Comparison of ENCODE assay signal across 15 cellular contexts in genomic region chr16:28167221-28167620, GRCh38. TPM values are rescaled to one million over a fixed set of nuclear protein-coding genes. Genes with fewer than 3 reads are reported as not detected.
A peak's percentile ranks its signal among the peaks of the same experiment; 100 is the strongest.
DNase-seq lines count a peak whose midpoint lies in the region; ATAC-seq and TF ChIP-seq lines count a peak whose summit lies in the region.
"Had no signal": no experiment of that assay in that cellular context is flagged by ENCODE, and none has a peak within 500 bp of the region (broad histone marks: within the 10 kb centered on the region; RNA-seq: fewer than 3 reads in every experiment).

No MANE protein-coding gene starts in this region.

- ATAC-seq in CD4-positive, CD25-positive, alpha-beta regulatory T cell (ENCODE audit: low read depth in 2 of 2), result no peak
- ATAC-seq in GM23338 (no peak), SK-N-SH treated with all-trans-retinoic acid at 6 μM for 48 hours (no peak), GM18861 (IDR thresholded peaks at IDR 0.05; ENCODE audit: unreplicated experiment) (no peak), GM21526 (IDR thresholded peaks at IDR 0.05; ENCODE audit: low FRiP score, unreplicated experiment) (no peak)
- no peak for ATAC-seq in activated T-helper 17 cell treated with anti-CD3 and anti-CD28 coated beads, Interleukin-2, amount 50 U/mL, for 72 hours (replicated peaks)

- peaks cover 55% of the 10 kb centered on the region for H3K4me1 ChIP-seq in CD4-positive, CD25-positive, alpha-beta regulatory T cell (ENCODE audit: control insufficient read depth, insufficient read depth, low read length, poor library complexity, severe bottlenecking)
- H3K4me1 ChIP-seq in GM23338 (ENCODE audit: insufficient read depth) (no peaks in the 10 kb centered on the region), mesendoderm (ENCODE audit: control insufficient read depth, low read depth, low read length) (no peaks in the 10 kb centered on the region)
- H3K4me1 ChIP-seq: colonic mucosa had no signal

- H3K56ac ChIP-seq in mesendoderm (ENCODE audit: low read length), result no peak overlapping the region

- H3K79me1 ChIP-seq in mesendoderm (ENCODE audit: low read length), result peaks cover 5% of the 10 kb centered on the region

- H2BK5ac ChIP-seq in mesendoderm (ENCODE audit: low read length), result no peak overlapping the region

- no peak for DNase-seq in CD4-positive, CD25-positive, alpha-beta regulatory T cell
- DNase-seq in GM23338 (ENCODE audit: low spot score) (no peak), mesendoderm (peak; percentile 39), NCI-H1105 treated with DMSO at 0.1 percent for 48 hours (lab: John Stamatoyannopoulos, UW) (no peak)
- DNase-seq: amygdala, colonic mucosa, MG63, NCI-H748 treated with DMSO at 0.1 percent for 48 hours, T-helper 9 cell had no signal

- no peaks in the 10 kb centered on the region for H3F3A ChIP-seq in GM23338 (replicated peaks; ENCODE audit: low read depth)

- no peak overlapping the region for H2AFZ ChIP-seq in GM23338

- no peak overlapping the region for H4K5ac ChIP-seq in mesendoderm (ENCODE audit: low read length)

- H3K18ac ChIP-seq in mesendoderm (ENCODE audit: low read length), result no peak overlapping the region

- peaks cover 60% of the 10 kb centered on the region for H3K36me3 ChIP-seq in CD4-positive, CD25-positive, alpha-beta regulatory T cell (ENCODE audit: control insufficient read depth, insufficient read depth, low read length)
- H3K36me3 ChIP-seq in GM23338 (ENCODE audit: insufficient read depth) (peaks cover 32% of the 10 kb centered on the region), mesendoderm (ENCODE audit: control insufficient read depth, insufficient read depth, low read length) (peaks cover 12% of the 10 kb centered on the region)

- no peak overlapping the region for H4K8ac ChIP-seq in mesendoderm (ENCODE audit: low read depth, low read length)

- H3K4me1 Mint-ChIP-seq in CD4-positive, CD25-positive, alpha-beta regulatory T cell, result peaks cover 37 to 94% (median 59%) of the 10 kb centered on the region in 4 donors
- H3K4me1 Mint-ChIP-seq in GM23338, result peaks cover 14% of the 10 kb centered on the region; the same call in 2 of the 3 replicates
- H3K4me1 Mint-ChIP-seq in activated T-helper 17 cell treated with anti-CD3 and anti-CD28 coated beads, Interleukin-2, amount 50 U/mL, for 72 hours, result peaks cover 41% of the 10 kb centered on the region

- H3K4me3 Mint-ChIP-seq in CD4-positive, CD25-positive, alpha-beta regulatory T cell, result peak overlapping the region; percentile 7 to 61 (median 46)
- no peak overlapping the region for H3K4me3 Mint-ChIP-seq in GM23338
- peak overlapping the region; percentile 31 for H3K4me3 Mint-ChIP-seq in activated T-helper 17 cell treated with anti-CD3 and anti-CD28 coated beads, Interleukin-2, amount 50 U/mL, for 72 hours

- H3K27me3 ChIP-seq in CD4-positive, CD25-positive, alpha-beta regulatory T cell (ENCODE audit: control insufficient read depth, insufficient read depth, low read length), result no peaks in the 10 kb centered on the region
- H3K27me3 ChIP-seq in GM23338 (ENCODE audit: insufficient read depth), result no peaks in the 10 kb centered on the region
- no peaks in the 10 kb centered on the region for H3K27me3 ChIP-seq in mesendoderm (ENCODE audit: insufficient read depth, low read length, poor library complexity)
- H3K27me3 ChIP-seq: colonic mucosa, esophagus muscularis mucosa, MG63, tibial nerve had no signal

- no peak overlapping the region for H3K23ac ChIP-seq in mesendoderm (ENCODE audit: low read length)

- H3K79me2 ChIP-seq in GM23338 (replicated peaks; ENCODE audit: insufficient read depth), result peaks cover 30% of the 10 kb centered on the region
- H3K79me2 ChIP-seq in mesendoderm (ENCODE audit: control insufficient read depth, insufficient read depth, low read length), result peaks cover 5% of the 10 kb centered on the region

- no peak for TF ChIP-seq CTCF in GM23338 (conservative IDR thresholded peaks at IDR 0.05; ENCODE audit: low read depth in 2 of 2)

- no CpG with 5 or more reads among the region's 7 CpGs for WGBS in mesendoderm (ENCODE audit: extremely low coverage, insufficient coverage, low lambda C conversion rate)

- H3K27ac Mint-ChIP-seq in CD4-positive, CD25-positive, alpha-beta regulatory T cell, result peak overlapping the region; percentile 79 to 94 (median 93)
- H3K27ac Mint-ChIP-seq in GM23338, result peak overlapping the region; percentile 3; the same call in 1 of the 2 replicates
- H3K27ac Mint-ChIP-seq in activated T-helper 17 cell treated with anti-CD3 and anti-CD28 coated beads, Interleukin-2, amount 50 U/mL, for 72 hours, result peak overlapping the region; percentile 29

- H3K27ac ChIP-seq in CD4-positive, CD25-positive, alpha-beta regulatory T cell (ENCODE audit: insufficient read depth, low read length, poor library complexity, severe bottlenecking), result no peak overlapping the region
- H3K27ac ChIP-seq in GM23338 (ENCODE audit: low read depth) (no peak overlapping the region), mesendoderm (ENCODE audit: low read depth, low read length) (no peak overlapping the region)
- H3K27ac ChIP-seq: colonic mucosa, esophagus muscularis mucosa, tibial nerve had no signal

- H4K20me1 ChIP-seq in GM23338 (replicated peaks; ENCODE audit: insufficient read depth), result peaks cover 16% of the 10 kb centered on the region; the same call in 1 of the 2 replicates

- no peaks in the 10 kb centered on the region for H3K9me3 Mint-ChIP-seq in CD4-positive, CD25-positive, alpha-beta regulatory T cell
- H3K9me3 Mint-ChIP-seq in GM23338, result no peaks in the 10 kb centered on the region; the same call in 2 of the 3 replicates
- no peaks in the 10 kb centered on the region for H3K9me3 Mint-ChIP-seq in activated T-helper 17 cell treated with anti-CD3 and anti-CD28 coated beads, Interleukin-2, amount 50 U/mL, for 72 hours

- H2BK15ac ChIP-seq in mesendoderm (replicated peaks; ENCODE audit: low read depth), result no peak overlapping the region

- H2BK120ac ChIP-seq in mesendoderm (ENCODE audit: low read depth, low read length), result no peak overlapping the region

- no peak overlapping the region for H3K4ac ChIP-seq in mesendoderm (ENCODE audit: low read depth, low read length)

- no peak overlapping the region for H3K4me3 ChIP-seq in CD4-positive, CD25-positive, alpha-beta regulatory T cell (ENCODE audit: low read depth, low read length)
- no peak overlapping the region for H3K4me3 ChIP-seq in GM23338
- H3K4me3 ChIP-seq in mesendoderm (ENCODE audit: low read length), result no peak overlapping the region
- H3K4me3 ChIP-seq: colonic mucosa, esophagus muscularis mucosa, MG63, tibial nerve had no signal

- H3K9me3 ChIP-seq in CD4-positive, CD25-positive, alpha-beta regulatory T cell (ENCODE audit: control insufficient read depth in 2 of 2, low read length in 2 of 2), result no peaks in the 10 kb centered on the region
- H3K9me3 ChIP-seq: colonic mucosa, esophagus muscularis mucosa, MG63, tibial nerve had no signal

- no peaks in the 10 kb centered on the region for H3K9me2 ChIP-seq in GM23338 (ENCODE audit: insufficient read depth)

- H3K9ac ChIP-seq in mesendoderm (ENCODE audit: low read length), result no peak overlapping the region

- no peak overlapping the region for H3K4me2 ChIP-seq in GM23338
- no peak overlapping the region for H3K4me2 ChIP-seq in mesendoderm (ENCODE audit: low read length)

- peaks cover 47% of the 10 kb centered on the region for H3K36me3 Mint-ChIP-seq in CD4-positive, CD25-positive, alpha-beta regulatory T cell
- peaks cover 44% of the 10 kb centered on the region for H3K36me3 Mint-ChIP-seq in GM23338 (ENCODE audit: low read depth)
- H3K36me3 Mint-ChIP-seq in activated T-helper 17 cell treated with anti-CD3 and anti-CD28 coated beads, Interleukin-2, amount 50 U/mL, for 72 hours (ENCODE audit: low read depth), result peaks cover 96% of the 10 kb centered on the region

- H3K27me3 Mint-ChIP-seq in CD4-positive, CD25-positive, alpha-beta regulatory T cell, result no peaks in the 10 kb centered on the region
- peaks cover 2% of the 10 kb centered on the region for H3K27me3 Mint-ChIP-seq in GM23338 (ENCODE audit: insufficient read depth, low read depth, poor library complexity)
- no peaks in the 10 kb centered on the region for H3K27me3 Mint-ChIP-seq in activated T-helper 17 cell treated with anti-CD3 and anti-CD28 coated beads, Interleukin-2, amount 50 U/mL, for 72 hours

- no peak overlapping the region for H2AK5ac ChIP-seq in mesendoderm (ENCODE audit: low read length)

TF ChIP-seq in GM23338, 12 proteins besides CTCF, POLR2A, EP300 and RAD21 (continues in another document):
- TF ChIP-seq ZNF331 (CRISPR knock-in tag; IDR thresholded peaks at IDR 0.05; ENCODE audit: low read depth) (no peak), POLR2AphosphoS5 (IDR thresholded peaks at IDR 0.05; ENCODE audit: low read depth) (no peak)

TF ChIP-seq in SK-N-SH treated with all-trans-retinoic acid at 6 μM for 48 hours, 23 proteins besides CTCF, POLR2A, EP300 and RAD21:
- TF ChIP-seq RARB (CRISPR knock-in tag; IDR thresholded peaks at IDR 0.05) (no peak), ZFP3 (CRISPR knock-in tag; IDR thresholded peaks at IDR 0.05) (no peak), ESRRG (CRISPR knock-in tag; IDR thresholded peaks at IDR 0.05) (no peak), ZC3H10 (CRISPR knock-in tag; IDR thresholded peaks at IDR 0.05) (no peak), ARNTL (CRISPR knock-in tag; IDR thresholded peaks at IDR 0.05; ENCODE audit: borderline replicate concordance, low read depth) (no peak)

RNA-seq across cellular contexts. Expression of gene XPO6, which starts 44.5 kb away (rescaled TPM):
- 302 TPM for total RNA-seq in CD4-positive, CD25-positive, alpha-beta regulatory T cell
- polyA plus RNA-seq in CD4-positive, CD25-positive, alpha-beta regulatory T cell, result 10 to 100 TPM; 60.4 to 79.6 (median 64.2) TPM
- total RNA-seq in GM23338 (2014; rRNA removed; shearing (Covaris generic)), result 116 and 178 TPM in 2 replicates
- 83.9 and 89.8 TPM in 2 replicates for polyA plus RNA-seq in GM23338 (2016; fragmentation: Nextera tagmentation; extraction: Ambion mirVana)
- 100 to 1,000 TPM; 238 to 263 TPM for total RNA-seq in activated T-helper 17 cell treated with anti-CD3 and anti-CD28 coated beads, Interleukin-2, amount 50 U/mL, for 72 hours
- polyA plus RNA-seq in mesendoderm (2013, experiment 1 of 2), result 68.5 TPM
- 69.8 TPM for polyA plus RNA-seq in mesendoderm (2013, experiment 2 of 2)

Comparison
In these comparisons a context has a peak if more than half of its experiments do, and no peak if none do; other contexts are left out.
1. H3K27ac Mint-ChIP-seq: peak in every context shown above with its lines; median percentile 93 in CD4-positive, CD25-positive, alpha-beta regulatory T cell; 29 in activated T-helper 17 cell treated with anti-CD3 and anti-CD28 coated beads, Interleukin-2, amount 50 U/mL, for 72 hours; 3 in GM23338.